ENCODE assay signal across 9 cellular contexts in the genomic region with DNA sequence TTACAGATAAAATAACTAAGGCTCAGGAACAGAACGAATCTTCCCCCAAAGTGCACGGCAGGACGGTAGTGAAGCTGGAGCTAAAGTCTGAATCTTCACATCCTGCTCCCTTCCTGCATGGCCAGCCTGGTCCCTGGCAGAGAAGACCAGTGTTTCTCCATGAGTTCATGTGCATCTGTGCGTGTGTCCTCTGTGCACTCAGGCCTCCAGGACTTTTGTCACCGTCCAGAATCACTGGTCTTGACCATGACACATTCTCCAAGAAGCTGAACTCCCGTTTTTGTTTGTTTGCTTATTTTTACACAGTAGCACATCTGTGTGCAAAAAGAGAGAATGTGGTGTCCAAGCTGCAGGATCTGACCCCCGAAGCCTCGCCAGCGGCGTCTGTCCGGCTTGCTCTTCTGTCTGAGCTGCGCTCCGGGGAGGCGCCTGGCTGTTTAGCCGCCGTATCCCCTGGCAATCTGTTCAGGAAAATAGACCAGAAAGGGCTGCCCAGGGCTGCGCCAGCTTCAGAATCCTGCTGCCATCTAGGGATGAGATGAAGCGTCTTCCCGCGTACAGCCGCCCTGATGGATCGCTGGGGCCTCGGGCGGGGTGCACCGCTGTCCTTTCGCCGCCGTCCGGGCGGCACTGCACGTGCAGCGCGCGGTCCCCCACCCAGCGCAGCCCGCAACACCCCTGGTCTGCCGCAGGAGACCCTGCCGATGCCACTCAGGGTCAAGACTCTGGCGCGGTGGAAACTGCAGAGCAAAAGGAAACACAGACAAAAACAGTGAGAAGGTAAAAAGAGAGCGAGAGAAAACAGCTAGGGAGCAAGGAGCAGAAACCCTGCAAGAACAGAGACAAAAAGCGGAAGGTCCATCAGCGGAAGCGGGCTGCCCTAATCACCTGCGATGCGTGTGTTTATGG.
DNase-seq lines count a peak whose midpoint lies in the region; ATAC-seq and TF ChIP-seq lines count a peak whose summit lies in the region.
"Had no signal": no experiment of that assay in that cellular context is flagged by ENCODE, and none has a peak within 500 bp of the region (broad histone marks: within the 10 kb centered on the region; RNA-seq: fewer than 3 reads in every experiment).

No MANE protein-coding gene starts in this region.

- H2AFZ ChIP-seq in SK-N-SH (ENCODE audit: low read depth) (no peak overlapping the region), neural progenitor cell (replicated peaks) (peak overlapping the region; percentile 83)

- no peaks in the 10 kb centered on the region for H3F3A ChIP-seq in SK-N-SH (replicated peaks; ENCODE audit: insufficient read depth)
- peaks cover 37% of the 10 kb centered on the region for H3F3A ChIP-seq in neural progenitor cell (ENCODE audit: low read depth)

- peak; percentile 81 for TF ChIP-seq RAD21 in SK-N-SH (IDR thresholded peaks at IDR 0.05; ENCODE audit: low read length)

- peak overlapping the region; percentile 66 for H3K4me2 ChIP-seq in SK-N-SH
- H3K4me2 ChIP-seq in neural progenitor cell, result peak overlapping the region; percentile 90

- H3K27me3 ChIP-seq in SK-N-SH (ENCODE audit: insufficient read depth) (no peaks in the 10 kb centered on the region), neural progenitor cell (no peaks in the 10 kb centered on the region)
- no peaks in the 10 kb centered on the region for H3K27me3 ChIP-seq in effector memory CD4-positive, alpha-beta T cell (replicated peaks; ENCODE audit: control insufficient read depth, insufficient read depth, low read length, poor library complexity, severe bottlenecking)

- H3K79me2 ChIP-seq in SK-N-SH (ENCODE audit: insufficient read depth), result no peaks in the 10 kb centered on the region
- H3K79me2 ChIP-seq in neural progenitor cell (ENCODE audit: low read depth), result no peaks in the 10 kb centered on the region

- peaks cover 2% of the 10 kb centered on the region for H3K27me3 Mint-ChIP-seq in neural progenitor cell (ENCODE audit: insufficient read depth, low read depth)

- H3K9me3 Mint-ChIP-seq in neural progenitor cell, result peaks cover 2% of the 10 kb centered on the region
- H3K9me3 Mint-ChIP-seq: activated naive CD4-positive, alpha-beta T cell treated with anti-CD3 and anti-CD28 coated beads, Interleukin-2, amount 50 U/mL, for 24 hours had no signal

- no peaks in the 10 kb centered on the region for H3K36me3 Mint-ChIP-seq in neural progenitor cell
- H3K36me3 Mint-ChIP-seq: activated naive CD4-positive, alpha-beta T cell treated with anti-CD3 and anti-CD28 coated beads, Interleukin-2, amount 50 U/mL, for 24 hours had no signal

- H3K27ac Mint-ChIP-seq in neural progenitor cell, result peak overlapping the region; percentile 94
- H3K27ac Mint-ChIP-seq: activated naive CD4-positive, alpha-beta T cell treated with anti-CD3 and anti-CD28 coated beads, Interleukin-2, amount 50 U/mL, for 24 hours had no signal

- peaks cover 0 to 9% of the 10 kb centered on the region in 2 experiments; a peak in 1 of 4 replicates for H3K4me1 ChIP-seq in SK-N-SH (ENCODE audit: control insufficient read depth in 1 of 2, insufficient read depth in 2 of 2, low read depth in 1 of 2, low read length in 1 of 2)
- peaks cover 49% of the 10 kb centered on the region for H3K4me1 ChIP-seq in neural progenitor cell
- H3K4me1 ChIP-seq in effector memory CD4-positive, alpha-beta T cell (ENCODE audit: control insufficient read depth, insufficient read depth, low read length, poor library complexity, severe bottlenecking), result no peaks in the 10 kb centered on the region

- CTCF ChIA-PET in SK-N-SH (lab: Yijun Ruan, JAX), result interaction anchor here (0.6 to 2.5 kb wide), 12 partner anchors 10 to 1590 kb away, joined by 3 to 10 read pairs (median 4); no protein-coding TSS in a partner anchor

- POLR2A ChIA-PET in SK-N-SH (lab: Yijun Ruan, JAX), result no interaction called here

- peaks cover 59% of the 10 kb centered on the region for H3K4me1 Mint-ChIP-seq in neural progenitor cell
- H3K4me1 Mint-ChIP-seq: activated naive CD4-positive, alpha-beta T cell treated with anti-CD3 and anti-CD28 coated beads, Interleukin-2, amount 50 U/mL, for 24 hours had no signal

- peak overlapping the region; percentile 91 for H3K4me3 Mint-ChIP-seq in neural progenitor cell
- H3K4me3 Mint-ChIP-seq: activated naive CD4-positive, alpha-beta T cell treated with anti-CD3 and anti-CD28 coated beads, Interleukin-2, amount 50 U/mL, for 24 hours had no signal

- DNase-seq in AG20443 (ENCODE audit: low spot score) (peak; percentile 64), LNCaP clone FGC (ENCODE audit: low read depth) (peak; percentile 58), SK-N-SH (peak; percentile 84), fibroblast of villous mesenchyme (ENCODE audit: low read depth) (peak; percentile 69), neural progenitor cell (ENCODE audit: low spot score) (peak; percentile 92)
- no peak for DNase-seq in effector memory CD4-positive, alpha-beta T cell

- H3K36me3 ChIP-seq in SK-N-SH (replicated peaks in 1 of 2; ENCODE audit: control insufficient read depth in 1 of 2, insufficient read depth in 2 of 2, low read length in 1 of 2), result no peaks in the 10 kb centered on the region
- H3K36me3 ChIP-seq in neural progenitor cell, result no peaks in the 10 kb centered on the region
- H3K36me3 ChIP-seq in effector memory CD4-positive, alpha-beta T cell (ENCODE audit: control insufficient read depth, insufficient read depth, low read length), result no peaks in the 10 kb centered on the region

- TF ChIP-seq CTCF in LNCaP clone FGC (IDR thresholded peaks at IDR 0.05; ENCODE audit: control insufficient read depth, extremely low read depth, insufficient read depth), result peak; percentile 71
- no peak; the same call in 1 of the 2 replicates for TF ChIP-seq CTCF in SK-N-SH (IDR thresholded peaks at IDR 0.05)
- TF ChIP-seq CTCF in fibroblast of villous mesenchyme (IDR thresholded peaks at IDR 0.05; ENCODE audit: insufficient read depth, low read depth, low read length), result peak; percentile 55
- peak; percentile 67 for TF ChIP-seq CTCF in neural progenitor cell (IDR thresholded peaks at IDR 0.05)

- H3K27ac ChIP-seq in SK-N-SH (ENCODE audit: low read depth in 2 of 2, low read length in 1 of 2), result peak overlapping the region in 1 of 2 experiments; percentile 71; a peak in 2 of 4 replicates
- peak overlapping the region; percentile 36 for H3K27ac ChIP-seq in neural progenitor cell
- H3K27ac ChIP-seq in effector memory CD4-positive, alpha-beta T cell (ENCODE audit: insufficient read depth, low read length, poor library complexity, severe bottlenecking), result no peak overlapping the region

- H3K9me2 ChIP-seq in SK-N-SH, result no peaks in the 10 kb centered on the region

- no peak overlapping the region for H3K9ac ChIP-seq in SK-N-SH
- no peak overlapping the region for H3K9ac ChIP-seq in neural progenitor cell

- ATAC-seq in HG03280 (IDR thresholded peaks at IDR 0.05; ENCODE audit: unreplicated experiment) (no peak), HG02938 (IDR thresholded peaks at IDR 0.05; ENCODE audit: unreplicated experiment) (no peak)

- TF ChIP-seq EP300 in SK-N-SH (IDR thresholded peaks at IDR 0.05; ENCODE audit: borderline replicate concordance in 1 of 2, low read depth in 1 of 2, low read length in 1 of 2), result 0 out of 4 replicates have a peak, but pooled peaks of 1 of the 2 experiments have one; percentile 10

- 10% methylated on average over 43 of the region's 46 CpGs for WGBS in SK-N-SH (ENCODE audit: low lambda C conversion rate)

- H4K20me1 ChIP-seq in SK-N-SH (ENCODE audit: insufficient read depth) (no peaks in the 10 kb centered on the region), neural progenitor cell (ENCODE audit: low read depth) (no peaks in the 10 kb centered on the region)

- H3K9me3 ChIP-seq in SK-N-SH, result no peaks in the 10 kb centered on the region
- H3K9me3 ChIP-seq in neural progenitor cell (ENCODE audit: low read depth), result no peaks in the 10 kb centered on the region
- H3K9me3 ChIP-seq in effector memory CD4-positive, alpha-beta T cell (ENCODE audit: control insufficient read depth, low read length), result no peaks in the 10 kb centered on the region

- H3K4me3 ChIP-seq in LNCaP clone FGC (ENCODE audit: low read depth, low read length), result peak overlapping the region; percentile 48
- peak overlapping the region; percentile 29 to 45; a peak in 3 of 4 replicates for H3K4me3 ChIP-seq in SK-N-SH (ENCODE audit: low read depth in 2 of 2, low read length in 1 of 2)
- H3K4me3 ChIP-seq in fibroblast of villous mesenchyme (ENCODE audit: low read depth, low read length), result peak overlapping the region; percentile 60
- H3K4me3 ChIP-seq in neural progenitor cell, result peak overlapping the region; percentile 68
- no peak overlapping the region for H3K4me3 ChIP-seq in effector memory CD4-positive, alpha-beta T cell (ENCODE audit: insufficient read depth, low read depth, low read length, poor library complexity, severe bottlenecking)

TF ChIP-seq in SK-N-SH, 30 proteins besides CTCF, POLR2A, EP300 and RAD21:
- TF ChIP-seq FOXM1 (IDR thresholded peaks at IDR 0.05; ENCODE audit: low read depth) (no peak), GATA2 (CRISPR knock-in tag; IDR thresholded peaks at IDR 0.05) (peak; percentile 44), FOXJ3 (CRISPR knock-in tag; IDR thresholded peaks at IDR 0.05) (0 out of 2 replicates have a peak, but pooled peaks have one; percentile 18), IRF3 (IDR thresholded peaks at IDR 0.05; ENCODE audit: low read depth, low read length) (no peak), MXI1 (IDR thresholded peaks at IDR 0.05; ENCODE audit: low read depth, low read length) (peak; percentile 51; the same call in 1 of the 2 replicates), RCOR1 (IDR thresholded peaks at IDR 0.05; ENCODE audit: low read length) (peak; percentile 29; the same call in 1 of the 2 replicates), RFX5 (IDR thresholded peaks at IDR 0.05; ENCODE audit: low read length) (no peak), SMC3 (IDR thresholded peaks at IDR 0.05; ENCODE audit: low read depth, low read length) (peak; percentile 39; the same call in 1 of the 2 replicates)
TF ChIP-seq in SK-N-SH: peak in this region for 5.

Comparison
In these comparisons a context has a peak if more than half of its experiments do, and no peak if none do; other contexts are left out.
1. DNase-seq: peak in AG20443 (single experiment), LNCaP clone FGC (single experiment), SK-N-SH (single experiment), fibroblast of villous mesenchyme (single experiment) and neural progenitor cell (single experiment); none in effector memory CD4-positive, alpha-beta T cell (0 of 3).